ENCODE assay signal across 8 cellular contexts in genomic region chr17:6556121-6557039, GRCh38.
DNase-seq lines count a peak whose midpoint lies in the region; ATAC-seq and TF ChIP-seq lines count a peak whose summit lies in the region.

Gene PITPNM3, minus strand, starts transcription at chr17:6556555. Its CDS starts 149 bp downstream, at chr17:6556406.

- H3K9ac ChIP-seq in mucosa of stomach (ENCODE audit: low read length), result peak within 1 kb of the TSS; percentile 83

- H3K4me3 ChIP-seq in AG04449 (ENCODE audit: low read depth, low read length), result peak within 1 kb of the TSS; percentile 42
- H3K4me3 ChIP-seq in LNCaP clone FGC (ENCODE audit: low read depth, low read length), result peak within 1 kb of the TSS; percentile 57
- peak within 1 kb of the TSS; percentile 23 for H3K4me3 ChIP-seq in mucosa of stomach (ENCODE audit: low read length)

- DNase-seq in AG04449 (ENCODE audit: low read depth, low spot score), result no peak
- no peak for DNase-seq in LNCaP clone FGC (ENCODE audit: low read depth)
- DNase-seq in ecto neural progenitor cell (ENCODE audit: low spot score), result peak; percentile 69
- DNase-seq in activated CD8-positive, alpha-beta memory T cell treated with anti-CD3 and anti-CD28 coated beads, Interleukin-2, amount 50 U/mL, for 48 hours, result no peak
- no peak for DNase-seq in stimulated activated CD4-positive, alpha-beta T cell treated with anti-CD3 and anti-CD28 coated beads, Interleukin-15, amount 100 ng/mL, for 24 hours

- peaks cover 40% of the 10 kb centered on the region for H3K4me1 ChIP-seq in mucosa of stomach (ENCODE audit: control insufficient read depth, insufficient read depth, low read length)

- ATAC-seq in GM21825 (IDR thresholded peaks at IDR 0.05; ENCODE audit: unreplicated experiment) (no peak), HG02763 (IDR thresholded peaks at IDR 0.05; ENCODE audit: unreplicated experiment) (no peak)

- TF ChIP-seq CTCF in AG04449 (IDR thresholded peaks at IDR 0.05; ENCODE audit: insufficient read depth, low read length, missing control alignments) (no peak), LNCaP clone FGC (IDR thresholded peaks at IDR 0.05; ENCODE audit: control insufficient read depth, extremely low read depth, insufficient read depth) (no peak)

- CTCF ChIA-PET in AG04449 (lab: Yijun Ruan, JAX), result no interaction called here

- POLR2A ChIA-PET in AG04449 (lab: Yijun Ruan, JAX), result no interaction called here

- H3K36me3 ChIP-seq in mucosa of stomach (ENCODE audit: control insufficient read depth, insufficient read depth, low read length), result no peaks in the 10 kb centered on the region

- H3K9me3 ChIP-seq in mucosa of stomach (ENCODE audit: control insufficient read depth, low read length), result no peaks in the 10 kb centered on the region

- H3K27me3 ChIP-seq in mucosa of stomach (ENCODE audit: control insufficient read depth, insufficient read depth, low read length), result peaks cover 16% of the 10 kb centered on the region
